ENCODE assay signal across 19 cellular contexts in genomic region chrX:13044441-13044840, GRCh38. TPM values are rescaled to one million over a fixed set of nuclear protein-coding genes. Genes with fewer than 3 reads are reported as not detected.
"Had no signal": no experiment of that assay in that cellular context is flagged by ENCODE, and none has a peak within 500 bp of the region (broad histone marks: within the 10 kb centered on the region; RNA-seq: fewer than 3 reads in every experiment).

FAM9C (minus strand) TSS chrX:13044620; CDS start chrX:13043789, 831 bp downstream.

- H3K27me3 ChIP-seq: esophagus muscularis mucosa, gastrocnemius medialis, ovary had no signal

- H3K4me3 ChIP-seq: esophagus muscularis mucosa, gastrocnemius medialis, ovary had no signal

- H3K27ac ChIP-seq: gastrocnemius medialis, ovary had no signal

- ATAC-seq: gastrocnemius medialis; naive thymus-derived CD4-positive, alpha-beta T cell; right cardiac atrium; stimulated activated effector memory CD8-positive, alpha-beta T cell treated with anti-CD3 and anti-CD28 coated beads, Interleukin-12 subunit alpha, Interleukin-12 subunit beta, amount 100 ng/mL, for 72 hours had no signal

- H3K4me1 ChIP-seq: gastrocnemius medialis had no signal

- DNase-seq: effector memory CD4-positive, alpha-beta T cell; gastrocnemius medialis; glutamatergic neuron; left colon; naive thymus-derived CD4-positive, alpha-beta T cell; nephron progenitor cell; right cardiac atrium; small intestine; stimulated activated CD4-positive, alpha-beta T cell treated with anti-CD3 and anti-CD28 coated beads, Interleukin-4, amount 100 ng/mL, for 1 hour; stimulated activated CD8-positive, alpha-beta memory T cell treated with anti-CD3 and anti-CD28 coated beads, Interleukin-4, amount 100 ng/mL, for 48 hours; trophoblast cell had no signal

- H3K9me3 ChIP-seq: esophagus muscularis mucosa, gastrocnemius medialis, ovary had no signal

- H3K36me3 ChIP-seq: esophagus muscularis mucosa, gastrocnemius medialis, ovary had no signal

RNA-seq across cellular contexts. Expression of gene FAM9C, which starts in this region (rescaled TPM):
- total RNA-seq: esophagus muscularis mucosa, gastrocnemius medialis, kidney epithelial cell, liver, lung microvascular endothelial cell, mesenteric fat pad, mononuclear cell, right cardiac atrium had no signal
- polyA plus RNA-seq: liver; naive thymus-derived CD4-positive, alpha-beta T cell; small intestine had no signal
